ENCODE assay signal across 14 cellular contexts in the genomic region with DNA sequence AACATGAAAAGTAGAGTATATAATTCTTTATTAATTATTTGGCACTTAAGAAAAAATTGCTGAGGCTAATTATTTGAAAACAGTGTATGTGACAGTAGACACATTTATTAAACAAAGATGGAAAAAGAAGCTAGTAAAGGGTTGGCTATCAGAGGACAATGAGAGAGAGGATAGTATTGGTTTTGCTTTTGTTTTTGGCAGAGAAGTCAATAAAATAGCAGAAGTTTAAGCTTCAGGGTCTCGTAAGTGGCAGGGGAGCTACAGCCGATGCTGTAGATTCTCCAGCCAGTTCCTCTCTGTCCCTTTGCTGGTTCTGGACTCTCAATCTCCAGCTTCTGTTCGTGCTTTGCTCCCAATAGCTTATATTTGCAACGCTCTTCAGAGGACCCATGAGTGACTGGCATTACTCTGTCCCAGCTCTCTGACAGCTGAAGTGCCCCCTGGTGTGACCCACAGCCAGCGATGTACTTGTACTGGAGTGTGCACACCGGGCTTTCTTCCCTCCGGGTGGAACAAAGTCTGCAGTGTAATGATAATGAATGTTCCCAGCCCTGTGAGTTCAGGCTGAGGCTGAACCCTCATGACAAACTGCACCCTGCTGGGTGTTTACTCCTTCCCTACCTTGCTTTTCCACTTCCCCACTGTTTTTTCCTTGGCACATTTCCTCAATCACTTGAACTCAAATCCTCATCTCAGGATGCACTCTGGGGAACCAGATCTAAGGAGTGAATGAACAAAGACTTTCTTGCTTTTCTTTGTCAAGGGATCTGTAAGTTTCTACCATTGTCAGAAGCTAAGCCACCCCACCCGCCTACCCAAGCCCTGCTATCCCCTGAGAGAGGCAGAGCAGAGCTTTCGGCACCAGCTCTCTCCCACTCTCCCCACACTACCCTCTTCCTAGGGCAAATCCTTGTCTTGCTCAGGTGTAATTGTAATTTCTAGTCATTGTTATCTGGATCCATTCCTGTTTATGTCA.
DNase-seq lines count a peak whose midpoint lies in the region; ATAC-seq and TF ChIP-seq lines count a peak whose summit lies in the region.
"Had no signal": no experiment of that assay in that cellular context is flagged by ENCODE, and none has a peak within 500 bp of the region (broad histone marks: within the 10 kb centered on the region; RNA-seq: fewer than 3 reads in every experiment).

No MANE protein-coding gene starts in this region.

- peaks cover 10% of the 10 kb centered on the region for H3F3A ChIP-seq in neural progenitor cell (ENCODE audit: low read depth)

- H3K9me3 Mint-ChIP-seq in neural progenitor cell = peaks cover 2% of the 10 kb centered on the region
- H3K9me3 Mint-ChIP-seq in activated naive CD4-positive, alpha-beta T cell treated with anti-CD3 and anti-CD28 coated beads, Interleukin-2, amount 50 U/mL, for 72 hours = no peaks in the 10 kb centered on the region

- H3K4me3 Mint-ChIP-seq in neural progenitor cell = peak overlapping the region; percentile 1

- H3K27me3 Mint-ChIP-seq in neural progenitor cell (ENCODE audit: insufficient read depth, low read depth) = peaks cover 4% of the 10 kb centered on the region

- TF ChIP-seq POLR2A in ovary (IDR thresholded peaks at IDR 0.05) = no peak

- ATAC-seq in left cardiac atrium = peak; percentile 89 to 93
- no peak for ATAC-seq in activated naive CD4-positive, alpha-beta T cell treated with anti-CD3 and anti-CD28 coated beads, Interleukin-2, amount 50 U/mL, for 72 hours
- ATAC-seq: HepG2 had no signal

- H3K27ac ChIP-seq in neural progenitor cell (no peak overlapping the region), WERI-Rb-1 (no peak overlapping the region), ovary (no peak overlapping the region)
- H3K27ac ChIP-seq: SJCRH30 had no signal

- peaks cover 38% of the 10 kb centered on the region for H3K4me1 Mint-ChIP-seq in neural progenitor cell

- DNase-seq in H7 = peak; percentile 54
- peak; percentile 38 for DNase-seq in NCI-H510A treated with DMSO at 0.1 percent for 48 hours (lab: John Stamatoyannopoulos, UW)
- DNase-seq in left cardiac atrium = peak; percentile 42
- peak; percentile 64 for DNase-seq in neural progenitor cell (ENCODE audit: low spot score)
- no peak for DNase-seq in T-helper 9 cell
- no peak for DNase-seq in WERI-Rb-1
- DNase-seq in ovary = no peak
- DNase-seq in activated naive CD4-positive, alpha-beta T cell treated with anti-CD3 and anti-CD28 coated beads, Interleukin-2, amount 50 U/mL, for 72 hours (ENCODE audit: low spot score in 2 of 2) = no peak
- DNase-seq: activated CD8-positive, alpha-beta memory T cell treated with anti-CD3 and anti-CD28 coated beads, Interleukin-2, amount 50 U/mL, for 48 hours; DND-41; GOT3; NCI-H1092 treated with DMSO at 0.1 percent for 48 hours; SJCRH30 had no signal

- H3K9me3 ChIP-seq in neural progenitor cell (ENCODE audit: low read depth) (no peaks in the 10 kb centered on the region), WERI-Rb-1 (ENCODE audit: severe bottlenecking) (no peaks in the 10 kb centered on the region), ovary (no peaks in the 10 kb centered on the region)
- H3K9me3 ChIP-seq: SJCRH30 had no signal

- H3K27ac Mint-ChIP-seq in neural progenitor cell = peak overlapping the region; percentile 65
- H3K27ac Mint-ChIP-seq in activated naive CD4-positive, alpha-beta T cell treated with anti-CD3 and anti-CD28 coated beads, Interleukin-2, amount 50 U/mL, for 72 hours = no peak overlapping the region

- TF ChIP-seq CTCF in neural progenitor cell (IDR thresholded peaks at IDR 0.05) = no peak
- no peak for TF ChIP-seq CTCF in WERI-Rb-1 (IDR thresholded peaks at IDR 0.05; ENCODE audit: low read depth, low read length)
- no peak for TF ChIP-seq CTCF in ovary (IDR thresholded peaks at IDR 0.05)

- 89 to 90% (median 90%) methylated on average over 9 of the region's 9 CpGs for WGBS in ovary, 3 donors

- no peak overlapping the region for H3K9ac ChIP-seq in neural progenitor cell

- no peaks in the 10 kb centered on the region for H4K20me1 ChIP-seq in neural progenitor cell (ENCODE audit: low read depth)

- H3K4me1 ChIP-seq in neural progenitor cell (peaks cover 37% of the 10 kb centered on the region), ovary (ENCODE audit: insufficient read depth) (peaks cover 3% of the 10 kb centered on the region)
- H3K4me1 ChIP-seq: SJCRH30 had no signal

- peaks cover 24% of the 10 kb centered on the region for H3K36me3 Mint-ChIP-seq in neural progenitor cell
- no peaks in the 10 kb centered on the region for H3K36me3 Mint-ChIP-seq in activated naive CD4-positive, alpha-beta T cell treated with anti-CD3 and anti-CD28 coated beads, Interleukin-2, amount 50 U/mL, for 72 hours

- no peaks in the 10 kb centered on the region for H3K79me2 ChIP-seq in neural progenitor cell (ENCODE audit: low read depth)

- no peak for TF ChIP-seq EP300 in ovary (IDR thresholded peaks at IDR 0.05)

- peaks cover 6% of the 10 kb centered on the region for H3K27me3 ChIP-seq in H7 (ENCODE audit: control insufficient read depth, insufficient read depth, low read length)
- peaks cover 58% of the 10 kb centered on the region for H3K27me3 ChIP-seq in neural progenitor cell
- H3K27me3 ChIP-seq in WERI-Rb-1 (ENCODE audit: insufficient read depth, low read depth, severe bottlenecking) = no peaks in the 10 kb centered on the region
- no peaks in the 10 kb centered on the region for H3K27me3 ChIP-seq in ovary
- H3K27me3 ChIP-seq: SJCRH30 had no signal

- intact Hi-C loops in left cardiac atrium (cut with DNase I) = no loop called here
- intact Hi-C loops in ovary (cut with DNase I) = no loop called here

- H3K36me3 ChIP-seq in H7 (replicated peaks; ENCODE audit: control insufficient read depth, insufficient read depth, low read length) (no peaks in the 10 kb centered on the region), neural progenitor cell (no peaks in the 10 kb centered on the region), WERI-Rb-1 (no peaks in the 10 kb centered on the region), ovary (no peaks in the 10 kb centered on the region)
- H3K36me3 ChIP-seq: SJCRH30 had no signal

- H3K4me2 ChIP-seq in neural progenitor cell = peak overlapping the region; percentile 70

- H2AFZ ChIP-seq in neural progenitor cell (replicated peaks) = no peak overlapping the region

- H3K4me3 ChIP-seq in H7 (ENCODE audit: insufficient read depth, low read depth, low read length) = no peak overlapping the region
- H3K4me3 ChIP-seq in neural progenitor cell = peak overlapping the region; percentile 13
- H3K4me3 ChIP-seq in WERI-Rb-1 (ENCODE audit: low read depth, low read length) = no peak overlapping the region
- H3K4me3 ChIP-seq in ovary = no peak overlapping the region
- H3K4me3 ChIP-seq: SJCRH30 had no signal

Comparison
In these comparisons a context has a peak if more than half of its experiments do, and no peak if none do; other contexts are left out.
1. DNase-seq: peak in H7 (single experiment), NCI-H510A treated with DMSO at 0.1 percent for 48 hours (single experiment), left cardiac atrium (single experiment) and neural progenitor cell (single experiment); none in T-helper 9 cell (single experiment), WERI-Rb-1 (single experiment), ovary (0 of 5) and activated naive CD4-positive, alpha-beta T cell treated with anti-CD3 and anti-CD28 coated beads, Interleukin-2, amount 50 U/mL, for 72 hours (0 of 2).
2. ATAC-seq: peak in left cardiac atrium (2 of 2); none in activated naive CD4-positive, alpha-beta T cell treated with anti-CD3 and anti-CD28 coated beads, Interleukin-2, amount 50 U/mL, for 72 hours (0 of 2).